9 cellular contexts compared by ENCODE assay signal in genomic region chr9:136437839-136438547, GRCh38. TPM values are rescaled to one million over a fixed set of nuclear protein-coding genes. Genes with fewer than 3 reads are reported as not detected.
DNase-seq lines count a peak whose midpoint lies in the region; ATAC-seq and TF ChIP-seq lines count a peak whose summit lies in the region.
"Had no signal": no experiment of that assay in that cellular context is flagged by ENCODE, and none has a peak within 500 bp of the region (broad histone marks: within the 10 kb centered on the region; RNA-seq: fewer than 3 reads in every experiment).

No MANE protein-coding gene starts in this region.

- peaks cover 5% of the 10 kb centered on the region; the same call in 1 of the 2 replicates for H3K27me3 ChIP-seq in iPS-20b (ENCODE audit: insufficient read depth, low read length)
- no peaks in the 10 kb centered on the region for H3K27me3 ChIP-seq in suprapubic skin

- H3K27ac ChIP-seq in iPS-20b (ENCODE audit: low read length) (no peak overlapping the region), suprapubic skin (no peak overlapping the region)

- no peak for TF ChIP-seq CTCF in suprapubic skin (IDR thresholded peaks at IDR 0.05)

- no peaks in the 10 kb centered on the region for H3K27me3 Mint-ChIP-seq in activated CD4-positive, alpha-beta T cell treated with anti-CD3 and anti-CD28 coated beads for 36 hours
- no peaks in the 10 kb centered on the region for H3K27me3 Mint-ChIP-seq in activated T-helper 2 cell treated with anti-CD3 and anti-CD28 coated beads, Interferon-gamma antibody, Interleukin-2, Interleukin-4, amounts not matched to agents 10 μg/mL and 5 μg/mL and 100 μg/mL, durations not matched to agents 14 hours and 24 hours and 36 hours (ENCODE audit: low read depth)

- no peaks in the 10 kb centered on the region for H3K9me3 Mint-ChIP-seq in activated CD4-positive, alpha-beta T cell treated with anti-CD3 and anti-CD28 coated beads for 36 hours (ENCODE audit: low read depth)
- H3K9me3 Mint-ChIP-seq in activated T-helper 2 cell treated with anti-CD3 and anti-CD28 coated beads, Interferon-gamma antibody, Interleukin-2, Interleukin-4, amounts not matched to agents 10 μg/mL and 5 μg/mL and 100 μg/mL, durations not matched to agents 14 hours and 24 hours and 36 hours: no peaks in the 10 kb centered on the region

- H3K36me3 ChIP-seq in iPS-20b (ENCODE audit: insufficient read depth, low read depth, low read length) (peaks cover 25% of the 10 kb centered on the region), suprapubic skin (peaks cover 34% of the 10 kb centered on the region)

- no peak for ATAC-seq in activated CD4-positive, alpha-beta T cell treated with anti-CD3 and anti-CD28 coated beads for 36 hours
- ATAC-seq in HG03469 (IDR thresholded peaks at IDR 0.05; ENCODE audit: unreplicated experiment) (no peak), GM21576 (IDR thresholded peaks at IDR 0.05; ENCODE audit: unreplicated experiment) (no peak)

- intact Hi-C loops in activated CD4-positive, alpha-beta T cell treated with anti-CD3 and anti-CD28 coated beads for 36 hours (cut with DNase I, micrococcal nuclease): loop anchor here in 1 of 2 experiments (2.0 to 5.0 kb wide), 2 partner anchors 36 to 45 kb away; partner anchors contain the start of genes SEC16A and SNAPC4
- intact Hi-C loops in activated T-helper 2 cell treated with anti-CD3 and anti-CD28 coated beads, Interferon-gamma antibody, Interleukin-2, Interleukin-4, amounts not matched to agents 10 μg/mL and 5 μg/mL and 100 μg/mL, durations not matched to agents 14 hours and 24 hours and 36 hours (cut with micrococcal nuclease): loop anchor here (2.0 to 5.0 kb wide), 2 partner anchors 37 to 44 kb away; partner anchors contain the start of genes SEC16A and SNAPC4

- DNase-seq in activated CD4-positive, alpha-beta T cell treated with anti-CD3 and anti-CD28 coated beads for 36 hours: no peak
- DNase-seq in activated CD4-positive, alpha-beta T cell treated with anti-CD3 and anti-CD28 coated beads, Interleukin-2, amount 50 U/mL, for 48 hours: no peak
- no peak for DNase-seq in activated T-helper 2 cell treated with anti-CD3 and anti-CD28 coated beads, Interferon-gamma antibody, Interleukin-2, Interleukin-4, amounts not matched to agents 10 μg/mL and 5 μg/mL and 100 μg/mL, durations not matched to agents 14 hours and 24 hours and 36 hours (ENCODE audit: low spot score)
- DNase-seq in suprapubic skin (ENCODE audit: low spot score in 2 of 2): peak in 1 of 2 donors; percentile 71
- no peak for DNase-seq in activated gamma-delta T cell treated with Interleukin-2 at 50 U/mL for 16 hours
- DNase-seq: NCI-H1694 had no signal

- peaks cover 21% of the 10 kb centered on the region for H3K4me1 Mint-ChIP-seq in activated CD4-positive, alpha-beta T cell treated with anti-CD3 and anti-CD28 coated beads for 36 hours
- H3K4me1 Mint-ChIP-seq in activated T-helper 2 cell treated with anti-CD3 and anti-CD28 coated beads, Interferon-gamma antibody, Interleukin-2, Interleukin-4, amounts not matched to agents 10 μg/mL and 5 μg/mL and 100 μg/mL, durations not matched to agents 14 hours and 24 hours and 36 hours (ENCODE audit: low read depth): peaks cover 19% of the 10 kb centered on the region

- peak overlapping the region; percentile 80 for H3K4me3 Mint-ChIP-seq in activated CD4-positive, alpha-beta T cell treated with anti-CD3 and anti-CD28 coated beads for 36 hours
- peak overlapping the region; percentile 83 for H3K4me3 Mint-ChIP-seq in activated T-helper 2 cell treated with anti-CD3 and anti-CD28 coated beads, Interferon-gamma antibody, Interleukin-2, Interleukin-4, amounts not matched to agents 10 μg/mL and 5 μg/mL and 100 μg/mL, durations not matched to agents 14 hours and 24 hours and 36 hours (ENCODE audit: low read depth)

- no peaks in the 10 kb centered on the region; the same call in 1 of the 2 replicates for H3K4me1 ChIP-seq in iPS-20b (ENCODE audit: insufficient read depth, low read length)
- H3K4me1 ChIP-seq in suprapubic skin: peaks cover 35% of the 10 kb centered on the region

- TF ChIP-seq EP300 in suprapubic skin (IDR thresholded peaks at IDR 0.05): no peak

- CTCF ChIA-PET in activated CD4-positive, alpha-beta T cell treated with anti-CD3 and anti-CD28 coated beads for 36 hours (lab: Charles Lee): interaction anchor here (0.7 to 1.0 kb wide), 3 partner anchors 13 to 312 kb away, joined by 3 to 4 read pairs (median 4); no protein-coding TSS in a partner anchor

- no peak for TF ChIP-seq POLR2A in suprapubic skin (IDR thresholded peaks at IDR 0.05)

- POLR2A ChIA-PET in activated CD4-positive, alpha-beta T cell treated with anti-CD3 and anti-CD28 coated beads for 36 hours (lab: Charles Lee): no interaction called here

- H3K9ac ChIP-seq in iPS-20b (ENCODE audit: low read depth, low read length): peak overlapping the region; percentile 72

- peaks cover 10% of the 10 kb centered on the region for H3K36me3 Mint-ChIP-seq in activated CD4-positive, alpha-beta T cell treated with anti-CD3 and anti-CD28 coated beads for 36 hours (ENCODE audit: low read depth)
- peaks cover 49% of the 10 kb centered on the region for H3K36me3 Mint-ChIP-seq in activated T-helper 2 cell treated with anti-CD3 and anti-CD28 coated beads, Interferon-gamma antibody, Interleukin-2, Interleukin-4, amounts not matched to agents 10 μg/mL and 5 μg/mL and 100 μg/mL, durations not matched to agents 14 hours and 24 hours and 36 hours (ENCODE audit: low read depth)

- no peaks in the 10 kb centered on the region for H3K9me3 ChIP-seq in iPS-20b (ENCODE audit: insufficient read depth, low read depth, low read length)
- H3K9me3 ChIP-seq in suprapubic skin: no peaks in the 10 kb centered on the region

- H3K4me3 ChIP-seq in iPS-20b (ENCODE audit: low read length) (peak overlapping the region; percentile 75), suprapubic skin (peak overlapping the region; percentile 95)

- H3K27ac Mint-ChIP-seq in activated CD4-positive, alpha-beta T cell treated with anti-CD3 and anti-CD28 coated beads for 36 hours: peak overlapping the region; percentile 70
- peak overlapping the region; percentile 43 for H3K27ac Mint-ChIP-seq in activated T-helper 2 cell treated with anti-CD3 and anti-CD28 coated beads, Interferon-gamma antibody, Interleukin-2, Interleukin-4, amounts not matched to agents 10 μg/mL and 5 μg/mL and 100 μg/mL, durations not matched to agents 14 hours and 24 hours and 36 hours

- WGBS in suprapubic skin: 39% methylated on average over 37 of the region's 37 CpGs

RNA-seq across cellular contexts. Expression of gene INPP5E, which starts 1.7 kb away (rescaled TPM):
- 10 to 100 TPM; 13.5 to 14.1 TPM for total RNA-seq in activated CD4-positive, alpha-beta T cell treated with anti-CD3 and anti-CD28 coated beads for 36 hours
- 20.8 and 21.8 TPM in 2 replicates for total RNA-seq in activated T-helper 2 cell treated with anti-CD3 and anti-CD28 coated beads, Interferon-gamma antibody, Interleukin-2, Interleukin-4, amounts not matched to agents 10 μg/mL and 5 μg/mL and 100 μg/mL, durations not matched to agents 14 hours and 24 hours and 36 hours
- total RNA-seq in suprapubic skin: 10 to 100 TPM in 3 of 4 donors, 1 to 10 TPM in 1; 9.8 to 20.3 (median 12.9) TPM

RNA-seq across cellular contexts. Expression of gene PMPCA, which starts 27.5 kb away (rescaled TPM):
- 100 to 1,000 TPM in 1 of 2 experiments, 10 to 100 TPM in 1; 88.0 to 113 TPM for total RNA-seq in activated CD4-positive, alpha-beta T cell treated with anti-CD3 and anti-CD28 coated beads for 36 hours
- 111 TPM in 2 replicates for total RNA-seq in activated T-helper 2 cell treated with anti-CD3 and anti-CD28 coated beads, Interferon-gamma antibody, Interleukin-2, Interleukin-4, amounts not matched to agents 10 μg/mL and 5 μg/mL and 100 μg/mL, durations not matched to agents 14 hours and 24 hours and 36 hours
- 10 to 100 TPM; 44.1 to 65.8 (median 63.5) TPM for total RNA-seq in suprapubic skin

RNA-seq across cellular contexts. Expression of gene ENTR1, which starts 27.6 kb away (rescaled TPM):
- 10 to 100 TPM; 57.2 to 67.7 TPM for total RNA-seq in activated CD4-positive, alpha-beta T cell treated with anti-CD3 and anti-CD28 coated beads for 36 hours
- 66.4 and 75.6 TPM in 2 replicates for total RNA-seq in activated T-helper 2 cell treated with anti-CD3 and anti-CD28 coated beads, Interferon-gamma antibody, Interleukin-2, Interleukin-4, amounts not matched to agents 10 μg/mL and 5 μg/mL and 100 μg/mL, durations not matched to agents 14 hours and 24 hours and 36 hours
- total RNA-seq in suprapubic skin: 10 to 100 TPM; 37.4 to 93.0 (median 49.7) TPM

RNA-seq across cellular contexts. Expression of gene SNAPC4, which starts 38.0 kb away (rescaled TPM):
- total RNA-seq in activated CD4-positive, alpha-beta T cell treated with anti-CD3 and anti-CD28 coated beads for 36 hours: 10 to 100 TPM; 12.4 to 16.8 TPM
- 22.7 and 22.9 TPM in 2 replicates for total RNA-seq in activated T-helper 2 cell treated with anti-CD3 and anti-CD28 coated beads, Interferon-gamma antibody, Interleukin-2, Interleukin-4, amounts not matched to agents 10 μg/mL and 5 μg/mL and 100 μg/mL, durations not matched to agents 14 hours and 24 hours and 36 hours
- 10 to 100 TPM in 2 of 4 donors, 1 to 10 TPM in 2; 6.1 to 11.1 (median 9.8) TPM for total RNA-seq in suprapubic skin

RNA-seq across cellular contexts. Expression of gene SEC16A, which starts 44.8 kb away (rescaled TPM):
- total RNA-seq in activated CD4-positive, alpha-beta T cell treated with anti-CD3 and anti-CD28 coated beads for 36 hours: 10 to 100 TPM; 62.7 TPM
- total RNA-seq in activated T-helper 2 cell treated with anti-CD3 and anti-CD28 coated beads, Interferon-gamma antibody, Interleukin-2, Interleukin-4, amounts not matched to agents 10 μg/mL and 5 μg/mL and 100 μg/mL, durations not matched to agents 14 hours and 24 hours and 36 hours: 74.5 and 77.5 TPM in 2 replicates
- 10 to 100 TPM; 58.0 to 89.3 (median 75.0) TPM for total RNA-seq in suprapubic skin
